ENCODE assay signal across 21 cellular contexts in genomic region chr2:120673571-120674061, GRCh38.
"Had no signal": no experiment of that assay in that cellular context is flagged by ENCODE, and none has a peak within 500 bp of the region (broad histone marks: within the 10 kb centered on the region; RNA-seq: fewer than 3 reads in every experiment).

No MANE protein-coding gene starts in this region.

- H3K36me3 Mint-ChIP-seq: immature natural killer cell; natural killer cell; stimulated activated naive B cell treated with anti-CD40 and anti-IgM and Interleukin-4, amounts not matched to agents 10 μg/mL and 1 μg/mL and 100 μg/mL, for 72 hours had no signal

- DNase-seq: esophagus squamous epithelium; immature natural killer cell; left ventricle myocardium inferior; mesenchymal stem cell; natural killer cell; nucleus accumbens; ovary; stimulated activated CD4-positive, alpha-beta T cell treated with anti-CD3 and anti-CD28 coated beads, Interleukin-15, amount 100 ng/mL, for 24 hours; stimulated activated CD4-positive, alpha-beta T cell treated with anti-CD3 and anti-CD28 coated beads, Interleukin-1b, Interleukin-23, amount 100 ng/mL, for 48 hours; stimulated activated CD4-positive, alpha-beta T cell treated with anti-CD3 and anti-CD28 coated beads, Interleukin-4, amount 100 ng/mL, for 24 hours; stimulated activated naive B cell treated with anti-CD40 and anti-IgM and Interleukin-4, amounts not matched to agents 10 μg/mL and 1 μg/mL and 100 μg/mL, for 72 hours; substantia nigra; transverse colon had no signal

- H3K9me3 Mint-ChIP-seq: central memory CD8-positive, alpha-beta T cell; immature natural killer cell; natural killer cell had no signal

- H3K4me1 Mint-ChIP-seq: central memory CD8-positive, alpha-beta T cell; immature natural killer cell; natural killer cell had no signal

- H3K27me3 ChIP-seq: ovary had no signal

- H3K36me3 ChIP-seq: esophagus squamous epithelium, gastroesophageal sphincter, left ventricle myocardium inferior, ovary, stomach, thoracic aorta, transverse colon had no signal

- H3K27ac Mint-ChIP-seq: immature natural killer cell; natural killer cell; stimulated activated naive B cell treated with anti-CD40 and anti-IgM and Interleukin-4, amounts not matched to agents 10 μg/mL and 1 μg/mL and 100 μg/mL, for 72 hours had no signal

- H3K27ac ChIP-seq: esophagus squamous epithelium, gastroesophageal sphincter, left ventricle myocardium inferior, ovary, stomach, thoracic aorta, transverse colon had no signal

- ATAC-seq: gastroesophageal sphincter; right cardiac atrium; stimulated activated naive B cell treated with anti-CD40 and anti-IgM and Interleukin-4, amounts not matched to agents 10 μg/mL and 1 μg/mL and 100 μg/mL, for 72 hours had no signal

- H3K4me3 Mint-ChIP-seq: central memory CD8-positive, alpha-beta T cell; immature natural killer cell; natural killer cell; neural crest cell; stimulated activated naive B cell treated with anti-CD40 and anti-IgM and Interleukin-4, amounts not matched to agents 10 μg/mL and 1 μg/mL and 100 μg/mL, for 72 hours had no signal

- H3K9me3 ChIP-seq: esophagus squamous epithelium, gastroesophageal sphincter, ovary, stomach, thoracic aorta, transverse colon had no signal

- FAIRE-seq: keratinocyte had no signal

- H3K4me3 ChIP-seq: esophagus squamous epithelium, gastroesophageal sphincter, left ventricle myocardium inferior, lung, ovary, stomach, thoracic aorta, transverse colon had no signal
